ENCODE assay signal across 8 cellular contexts in genomic region chr3:97793415-97794019, GRCh38. TPM values are rescaled to one million over a fixed set of nuclear protein-coding genes. Genes with fewer than 3 reads are reported as not detected.
A peak's percentile ranks its signal among the peaks of the same experiment; 100 is the strongest.
DNase-seq lines count a peak whose midpoint lies in the region; ATAC-seq and TF ChIP-seq lines count a peak whose summit lies in the region.

No MANE protein-coding gene starts in this region.

- H2AK9ac ChIP-seq in IMR-90 (replicated peaks; ENCODE audit: low read depth, low read length, poor library complexity): no peak overlapping the region

- H3K27ac ChIP-seq in IMR-90 (ENCODE audit: insufficient read depth, low read length): no peak overlapping the region
- no peak overlapping the region for H3K27ac ChIP-seq in OCI-LY3 (ENCODE audit: low read length)
- H3K27ac ChIP-seq in coronary artery: no peak overlapping the region

- H2AFZ ChIP-seq in IMR-90 (replicated peaks; ENCODE audit: low read length, poor library complexity) (no peak overlapping the region), OCI-LY3 (ENCODE audit: low read depth, low read length) (no peak overlapping the region)

- H3K36me3 ChIP-seq in IMR-90 (ENCODE audit: control insufficient read depth, insufficient read depth, low read length) (no peaks in the 10 kb centered on the region), OCI-LY3 (replicated peaks; ENCODE audit: low read depth, low read length) (no peaks in the 10 kb centered on the region)

- DNase-seq in DMS153 treated with DMSO at 0.1 percent for 48 hours (lab: John Stamatoyannopoulos, UW; ENCODE audit: unreplicated experiment): peak; percentile 67
- peak; percentile 64 for DNase-seq in IMR-90
- no peak for DNase-seq in coronary artery (ENCODE audit: low spot score)
- DNase-seq in lung microvascular endothelial cell (ENCODE audit: low read depth in 2 of 2): peak; percentile 63 to 78

- no peak overlapping the region for H3K4ac ChIP-seq in IMR-90 (ENCODE audit: low read depth, low read length)

- H4K91ac ChIP-seq in IMR-90 (ENCODE audit: insufficient read depth, low read depth, low read length): no peak overlapping the region

- H3K9me1 ChIP-seq in IMR-90 (ENCODE audit: insufficient read depth, low read length): no peaks in the 10 kb centered on the region

- H3K79me2 ChIP-seq in OCI-LY3 (ENCODE audit: low read length): no peaks in the 10 kb centered on the region

- H2BK20ac ChIP-seq in IMR-90 (ENCODE audit: low read depth, low read length): no peak overlapping the region

- dilution Hi-C loops in IMR-90 (cut with HindIII; ENCODE audit: low sequenced_read_pairs, unreplicated experiment): no loop called here

- no peak overlapping the region for H4K8ac ChIP-seq in IMR-90 (ENCODE audit: low read depth in 2 of 2, low read length in 2 of 2)

- H2BK5ac ChIP-seq in IMR-90 (ENCODE audit: low read depth, low read length, poor library complexity, severe bottlenecking): no peak overlapping the region

- peak; percentile 89 for TF ChIP-seq RAD21 in IMR-90 (IDR thresholded peaks at IDR 0.05; ENCODE audit: low read length)

- H2BK15ac ChIP-seq in IMR-90 (ENCODE audit: low read depth, low read length): no peak overlapping the region

- ATAC-seq in GM19438 (IDR thresholded peaks at IDR 0.05; ENCODE audit: low read depth, unreplicated experiment): peak; percentile 77
- peak; percentile 65 for ATAC-seq in IMR-90 (ENCODE audit: low read depth)
- no peak for ATAC-seq in GM21447 (IDR thresholded peaks at IDR 0.05; ENCODE audit: unreplicated experiment)
- no peak for ATAC-seq in GM19452 (IDR thresholded peaks at IDR 0.05; ENCODE audit: unreplicated experiment)

- H2BK120ac ChIP-seq in IMR-90 (ENCODE audit: low read depth, low read length): no peak overlapping the region

- CTCF ChIA-PET in IMR-90 (lab: Yijun Ruan, JAX): interaction anchor here (0.6 to 1.4 kb wide), 7 partner anchors 26 to 432 kb away, joined by 3 to 10 read pairs (median 4); no protein-coding TSS in a partner anchor

- no peaks in the 10 kb centered on the region for H3K79me1 ChIP-seq in IMR-90 (ENCODE audit: low read depth in 1 of 2, low read length in 2 of 2)

- no peak overlapping the region for H3K23ac ChIP-seq in IMR-90 (ENCODE audit: low read depth, low read length)

- no peak overlapping the region for H3K56ac ChIP-seq in IMR-90 (ENCODE audit: extremely low read depth, insufficient read depth, low read length)

- H2AK5ac ChIP-seq in IMR-90 (ENCODE audit: low read depth, low read length): no peak overlapping the region

- H3K27me3 ChIP-seq in IMR-90 (ENCODE audit: control insufficient read depth, insufficient read depth, low read length): no peaks in the 10 kb centered on the region
- H3K27me3 ChIP-seq in OCI-LY3 (ENCODE audit: low read depth, low read length): no peaks in the 10 kb centered on the region

- no peaks in the 10 kb centered on the region for H3K9me3 ChIP-seq in IMR-90 (ENCODE audit: control insufficient read depth, insufficient read depth, low read length)
- no peaks in the 10 kb centered on the region for H3K9me3 ChIP-seq in OCI-LY3 (ENCODE audit: insufficient read depth, low read length)

- H3K4me1 ChIP-seq in IMR-90 (ENCODE audit: control insufficient read depth, insufficient read depth, low read length): no peaks in the 10 kb centered on the region
- H3K4me1 ChIP-seq in OCI-LY3 (ENCODE audit: low read length): peaks cover 11% of the 10 kb centered on the region

- no peak overlapping the region for H4K5ac ChIP-seq in IMR-90 (ENCODE audit: low read depth, low read length)

- BruUV-seq in IMR-90 (replicated peaks; lab: Mats Ljungman, UMichigan): no TSS peak

- no peak overlapping the region for H3K18ac ChIP-seq in IMR-90 (ENCODE audit: low read depth, low read length)

- in situ Hi-C loops in IMR-90 (cut with MboI; ENCODE audit: low sequenced_read_pairs): loop anchor here (5.0 to 25.0 kb wide), 2 partner anchors 229 to 544 kb away; no protein-coding TSS in a partner anchor

- TF ChIP-seq CTCF in IMR-90 (conservative IDR thresholded peaks at IDR 0.05; ENCODE audit: low read depth, low read length) (peak; percentile 91), OCI-LY3 (IDR thresholded peaks at IDR 0.05; ENCODE audit: low read depth, low read length) (peak; percentile 86), coronary artery (IDR thresholded peaks at IDR 0.05) (peak; percentile 65)

- H3K4me3 ChIP-seq in IMR-90 (ENCODE audit: insufficient read depth, low read depth, low read length) (no peak overlapping the region), OCI-LY3 (ENCODE audit: low read length) (no peak overlapping the region), coronary artery (no peak overlapping the region)

- no peaks in the 10 kb centered on the region for H4K20me1 ChIP-seq in IMR-90 (ENCODE audit: insufficient read depth, low read length)
- H4K20me1 ChIP-seq in OCI-LY3 (ENCODE audit: insufficient read depth, low read length): no peaks in the 10 kb centered on the region

- TF ChIP-seq POLR2A in IMR-90 (IDR thresholded peaks at IDR 0.05; ENCODE audit: low read depth, low read length): no peak

- POLR2A ChIA-PET in IMR-90 (lab: Charles Lee; ENCODE audit: unreplicated experiment): no interaction called here

- no peak overlapping the region for H3K14ac ChIP-seq in IMR-90 (replicated peaks; ENCODE audit: low read depth, low read length)

- intact Hi-C loops in IMR-90 (cut with micrococcal nuclease): loop anchor here (1.0 to 10.0 kb wide), 2 partner anchors 230 to 531 kb away; no protein-coding TSS in a partner anchor

- H3K4me2 ChIP-seq in IMR-90 (ENCODE audit: low read depth, low read length) (no peak overlapping the region; the same call in 1 of the 2 replicates), OCI-LY3 (ENCODE audit: low read length) (no peak overlapping the region)

- H3K9ac ChIP-seq in IMR-90 (ENCODE audit: low read depth, low read length): no peak overlapping the region
- no peak overlapping the region for H3K9ac ChIP-seq in OCI-LY3 (ENCODE audit: low read length)

TF ChIP-seq in IMR-90, 13 proteins besides CTCF, POLR2A, EP300 and RAD21:
- TF ChIP-seq RCOR1 (IDR thresholded peaks at IDR 0.05; ENCODE audit: insufficient replicate concordance, low read length) (no peak), SMC3 (IDR thresholded peaks at IDR 0.05; ENCODE audit: low read depth, low read length) (peak; percentile 91), CEBPB (IDR thresholded peaks at IDR 0.05; ENCODE audit: low read depth, low read length) (no peak), MAFK (IDR thresholded peaks at IDR 0.05; ENCODE audit: low read depth, low read length) (peak; percentile 66)

RNA-seq across cellular contexts. Expression of gene CRYBG3, which starts 28.3 kb away (rescaled TPM):
- 23.9 and 26.2 TPM in 2 replicates for total RNA-seq in IMR-90 (2012; rRNA removed)
- 4.2 and 4.9 TPM in 2 replicates for polyA plus RNA-seq in IMR-90 (2012; rRNA removed)
- 0.94 and 0.95 TPM in 2 replicates for polyA plus RNA-seq in IMR-90 (2012; cell fraction: cytosol; rRNA removed)
- polyA plus RNA-seq in IMR-90 (2012; cell fraction: nucleus; rRNA removed; ENCODE audit: low replicate concordance): 2.0 and 15.2 TPM in 2 replicates
- 10.9 and 14.5 TPM in 2 replicates for total RNA-seq in lung microvascular endothelial cell

RNA-seq across cellular contexts. Expression of gene ARL6, which starts 29.0 kb away (rescaled TPM):
- 3.4 and 11.7 TPM in 2 replicates for total RNA-seq in IMR-90 (2012; rRNA removed)
- polyA plus RNA-seq in IMR-90 (2012; rRNA removed): 2.1 and 3.1 TPM in 2 replicates
- 1.2 and 1.5 TPM in 2 replicates for polyA plus RNA-seq in IMR-90 (2012; cell fraction: cytosol; rRNA removed)
- polyA plus RNA-seq in IMR-90 (2012; cell fraction: nucleus; rRNA removed; ENCODE audit: low replicate concordance): 0.88 and 1.9 TPM in 2 replicates
- total RNA-seq in lung microvascular endothelial cell: 3.1 and 4.6 TPM in 2 replicates

Comparison
In these comparisons a context has a peak if more than half of its experiments do, and no peak if none do; other contexts are left out.
1. ATAC-seq: peak in GM19438 (single experiment) and IMR-90 (single experiment); none in GM21447 (single experiment) and GM19452 (single experiment).
2. Peak in every context shown above with its lines, with median percentiles within 50 percentile points of each other: CTCF ChIP-seq.